In the genomic region with DNA sequence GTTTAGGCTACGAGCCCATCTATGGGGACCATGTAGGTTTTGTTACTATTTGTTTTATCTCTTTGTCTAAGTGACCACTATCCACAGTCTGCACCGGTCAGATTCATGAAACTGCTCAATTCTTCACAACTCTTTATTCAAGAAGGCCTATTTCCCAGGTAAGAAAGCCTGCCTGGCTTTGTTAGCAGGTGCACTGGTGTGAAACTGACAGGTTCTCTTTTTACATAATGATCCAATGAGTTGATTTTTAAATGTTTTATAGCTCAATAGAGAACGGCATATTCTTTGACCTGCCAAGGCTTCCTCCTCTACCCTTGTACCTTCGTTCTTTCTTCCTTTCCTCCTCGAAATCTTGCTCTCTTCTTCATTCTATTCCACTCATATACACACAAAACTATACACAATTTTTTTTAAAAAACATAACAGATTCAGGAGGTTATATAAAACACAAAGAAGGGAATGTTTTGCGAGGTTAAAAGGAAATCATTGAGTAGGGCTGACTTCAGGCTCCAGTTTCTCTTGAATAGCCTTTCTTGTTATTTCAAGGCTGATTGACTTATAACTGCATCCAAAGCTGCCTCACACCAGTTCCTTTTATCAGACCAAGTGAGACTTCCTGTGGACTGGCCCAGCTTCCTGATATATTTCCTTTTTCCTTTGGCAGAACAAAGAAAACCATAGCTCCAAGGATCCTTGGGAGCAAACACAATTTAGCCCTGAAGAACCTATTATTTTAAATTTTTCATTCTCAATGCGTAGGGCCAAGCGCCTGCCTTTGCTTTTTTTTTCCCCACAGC, we compare ENCODE assay signal across 17 cellular contexts. TPM values are rescaled to one million over a fixed set of nuclear protein-coding genes. Genes with fewer than 3 reads are reported as not detected.
DNase-seq lines count a peak whose midpoint lies in the region; ATAC-seq, FAIRE-seq and TF ChIP-seq lines count a peak whose summit lies in the region.
"Had no signal": no experiment of that assay in that cellular context is flagged by ENCODE, and none has a peak within 500 bp of the region (broad histone marks: within the 10 kb centered on the region; RNA-seq: fewer than 3 reads in every experiment).

No MANE protein-coding gene starts in this region.

- TF ChIP-seq CTCF in OCI-LY1 (IDR thresholded peaks at IDR 0.05; ENCODE audit: low read length) (no peak), endothelial cell of umbilical vein (IDR thresholded peaks at IDR 0.05; ENCODE audit: extremely low read depth in 1 of 2, insufficient read depth in 1 of 2, low read depth in 1 of 2, low read length in 2 of 2) (no peak), psoas muscle (IDR thresholded peaks at IDR 0.05) (no peak), esophagus squamous epithelium (IDR thresholded peaks at IDR 0.05) (no peak)

- H4K20me1 ChIP-seq in OCI-LY1 (ENCODE audit: insufficient read depth, low read length), result no peaks in the 10 kb centered on the region
- H4K20me1 ChIP-seq in endothelial cell of umbilical vein (replicated peaks; ENCODE audit: control insufficient read depth, extremely low read depth, insufficient read depth, low read length), result no peaks in the 10 kb centered on the region

- peak overlapping the region; percentile 61; the same call in 1 of the 2 replicates for H3K4me2 ChIP-seq in OCI-LY1 (ENCODE audit: low read length)
- H3K4me2 ChIP-seq in endothelial cell of umbilical vein (ENCODE audit: insufficient read depth, low read length), result peak overlapping the region; percentile 62

- no peak overlapping the region for H3K9ac ChIP-seq in OCI-LY1 (ENCODE audit: low read length)
- H3K9ac ChIP-seq in endothelial cell of umbilical vein (replicated peaks; ENCODE audit: extremely low read depth, insufficient read depth, low read length), result peak overlapping the region; percentile 71

- H3F3A ChIP-seq in OCI-LY1 (ENCODE audit: insufficient read depth, low read length), result no peaks in the 10 kb centered on the region

- H3K4me1 ChIP-seq in OCI-LY1 (ENCODE audit: insufficient read depth, low read length, severe bottlenecking), result peaks cover 64% of the 10 kb centered on the region
- peaks cover 90% of the 10 kb centered on the region for H3K4me1 ChIP-seq in endothelial cell of umbilical vein (ENCODE audit: control insufficient read depth, extremely low read depth, insufficient read depth, low read length)
- peaks cover 2% of the 10 kb centered on the region for H3K4me1 ChIP-seq in psoas muscle
- H3K4me1 ChIP-seq in esophagus squamous epithelium, result peaks cover 0 to 40% (median 4%) of the 10 kb centered on the region in 3 donors

- no peaks in the 10 kb centered on the region for H3K9me2 ChIP-seq in OCI-LY1 (ENCODE audit: low read depth, low read length)

- H3K4me3 ChIP-seq in OCI-LY1 (ENCODE audit: low read depth, low read length, poor library complexity, severe bottlenecking) (peak overlapping the region; percentile 36), endothelial cell of umbilical vein (replicated peaks in 1 of 3; ENCODE audit: insufficient read depth in 1 of 3, low read depth in 1 of 3, low read length in 3 of 3) (peak overlapping the region in 1 of 3 experiments; percentile 6), psoas muscle (no peak overlapping the region), esophagus squamous epithelium (no peak overlapping the region)
- H3K4me3 ChIP-seq: K562, tibial nerve had no signal

- POLR2A ChIA-PET in activated CD4-positive, alpha-beta T cell treated with anti-CD3 and anti-CD28 coated beads for 36 hours (lab: Charles Lee), result no interaction called here
- POLR2A ChIA-PET in endothelial cell of umbilical vein (lab: Charles Lee), result interaction anchor here (1.0 to 2.2 kb wide), 9 partner anchors 8 to 138 kb away, joined by 3 to 28 read pairs (median 4); a partner anchor contains a TSS

- no peaks in the 10 kb centered on the region for H3K27me3 Mint-ChIP-seq in activated CD4-positive, alpha-beta T cell treated with anti-CD3 and anti-CD28 coated beads for 36 hours
- no peaks in the 10 kb centered on the region for H3K27me3 Mint-ChIP-seq in activated CD4-positive, alpha-beta T cell treated with anti-CD3 and anti-CD28 coated beads, Interleukin-2, amount 10 ng/mL, durations not matched to agents 24 days and 14 days

- CTCF ChIA-PET in activated CD4-positive, alpha-beta T cell treated with anti-CD3 and anti-CD28 coated beads for 36 hours (lab: Charles Lee), result interaction anchor here (0.6 to 1.8 kb wide), 9 partner anchors 9 to 547 kb away, joined by 3 to 6 read pairs (median 3); no protein-coding TSS in a partner anchor
- CTCF ChIA-PET in endothelial cell of umbilical vein (lab: Charles Lee), result interaction anchor here (0.8 to 4.9 kb wide), 12 partner anchors 10 to 548 kb away, joined by 3 to 44 read pairs (median 4); a partner anchor contains a TSS

- H3K4me1 Mint-ChIP-seq in activated CD4-positive, alpha-beta T cell treated with anti-CD3 and anti-CD28 coated beads for 36 hours, result peaks cover 97% of the 10 kb centered on the region
- peaks cover 71% of the 10 kb centered on the region for H3K4me1 Mint-ChIP-seq in activated CD4-positive, alpha-beta T cell treated with anti-CD3 and anti-CD28 coated beads, Interleukin-2, amount 10 ng/mL, durations not matched to agents 24 days and 14 days

- H3K9me3 ChIP-seq in OCI-LY1 (ENCODE audit: low read length), result no peaks in the 10 kb centered on the region
- no peaks in the 10 kb centered on the region for H3K9me3 ChIP-seq in endothelial cell of umbilical vein (replicated peaks; ENCODE audit: control insufficient read depth, insufficient read depth, low read length)
- no peaks in the 10 kb centered on the region for H3K9me3 ChIP-seq in psoas muscle
- H3K9me3 ChIP-seq in esophagus squamous epithelium, result no peaks in the 10 kb centered on the region
- H3K9me3 ChIP-seq: tibial nerve had no signal

- no peak for DNase-seq in activated CD4-positive, alpha-beta T cell treated with anti-CD3 and anti-CD28 coated beads for 36 hours
- DNase-seq in activated CD4-positive, alpha-beta T cell treated with anti-CD3 and anti-CD28 coated beads, Interleukin-2, amount 10 ng/mL, durations not matched to agents 24 days and 14 days, result no peak
- DNase-seq in endothelial cell of umbilical vein (ENCODE audit: low read depth, low spot score) (peak; percentile 97), psoas muscle (no peak), T1000 (lab: John Stamatoyannopoulos, UW) (no peak), esophagus squamous epithelium (lab: John Stamatoyannopoulos, UW) (no peak)
- DNase-seq: 8988T, activated T-cell treated with anti-CD3 and anti-CD28 coated beads for 4 hours, DMS153, NCI-H187, NCI-H748 treated with DMSO at 0.1 percent for 48 hours had no signal

- H2AFZ ChIP-seq in OCI-LY1 (ENCODE audit: low read length), result no peak overlapping the region
- no peak overlapping the region for H2AFZ ChIP-seq in endothelial cell of umbilical vein (ENCODE audit: low read depth, low read length)

- H3K9me3 Mint-ChIP-seq in activated CD4-positive, alpha-beta T cell treated with anti-CD3 and anti-CD28 coated beads for 36 hours (ENCODE audit: low read depth), result peaks cover 3% of the 10 kb centered on the region
- H3K9me3 Mint-ChIP-seq in activated CD4-positive, alpha-beta T cell treated with anti-CD3 and anti-CD28 coated beads, Interleukin-2, amount 10 ng/mL, durations not matched to agents 24 days and 14 days, result peaks cover 1% of the 10 kb centered on the region

- TSS peak; percentile 6 for BruUV-seq in endothelial cell of umbilical vein (replicated peaks; lab: Mats Ljungman, UMichigan)

- no peak for ATAC-seq in activated CD4-positive, alpha-beta T cell treated with anti-CD3 and anti-CD28 coated beads for 36 hours
- ATAC-seq in psoas muscle (no peak), GM21423 (IDR thresholded peaks at IDR 0.05; ENCODE audit: unreplicated experiment) (no peak)
- ATAC-seq: K562 had no signal

- peaks cover 67% of the 10 kb centered on the region for H3K36me3 Mint-ChIP-seq in activated CD4-positive, alpha-beta T cell treated with anti-CD3 and anti-CD28 coated beads for 36 hours (ENCODE audit: low read depth)
- peaks cover 66% of the 10 kb centered on the region for H3K36me3 Mint-ChIP-seq in activated CD4-positive, alpha-beta T cell treated with anti-CD3 and anti-CD28 coated beads, Interleukin-2, amount 10 ng/mL, durations not matched to agents 24 days and 14 days (ENCODE audit: low read depth)

- H3K27ac ChIP-seq in OCI-LY1 (ENCODE audit: low read depth, low read length, poor library complexity, severe bottlenecking) (peak overlapping the region; percentile 96), endothelial cell of umbilical vein (ENCODE audit: insufficient read depth, low read depth, low read length) (peak overlapping the region; percentile 91), psoas muscle (peak overlapping the region; percentile 25), esophagus squamous epithelium (peak overlapping the region in 2 of 4 donors; percentile 1 to 40)

- intact Hi-C loops in activated CD4-positive, alpha-beta T cell treated with anti-CD3 and anti-CD28 coated beads for 36 hours (cut with DNase I, micrococcal nuclease), result no loop called here
- intact Hi-C loops in activated CD4-positive, alpha-beta T cell treated with anti-CD3 and anti-CD28 coated beads, Interleukin-2, amount 10 ng/mL, durations not matched to agents 24 days and 14 days (cut with micrococcal nuclease), result no loop called here
- intact Hi-C loops in endothelial cell of umbilical vein (cut with micrococcal nuclease), result loop anchor here (1.0 to 5.0 kb wide), 7 partner anchors 8 to 523 kb away; no protein-coding TSS in a partner anchor
- intact Hi-C loops in psoas muscle (cut with DNase I), result no loop called here
- intact Hi-C loops in esophagus squamous epithelium (cut with DNase I), result no loop called here

- H3K4me3 Mint-ChIP-seq in activated CD4-positive, alpha-beta T cell treated with anti-CD3 and anti-CD28 coated beads for 36 hours, result no peak overlapping the region
- H3K4me3 Mint-ChIP-seq in activated CD4-positive, alpha-beta T cell treated with anti-CD3 and anti-CD28 coated beads, Interleukin-2, amount 10 ng/mL, durations not matched to agents 24 days and 14 days, result no peak overlapping the region

- no peaks in the 10 kb centered on the region for H3K27me3 ChIP-seq in OCI-LY1 (ENCODE audit: insufficient read depth, low read length)
- no peaks in the 10 kb centered on the region for H3K27me3 ChIP-seq in endothelial cell of umbilical vein (ENCODE audit: control insufficient read depth in 2 of 2, insufficient read depth in 2 of 2, low read length in 2 of 2)
- H3K27me3 ChIP-seq in psoas muscle (ENCODE audit: insufficient read depth in 3 of 3, low read length in 2 of 3), result peaks cover 0 to 2% (median 0%) of the 10 kb centered on the region in 3 donors
- H3K27me3 ChIP-seq in esophagus squamous epithelium, result peaks cover 0 to 4% (median 0%) of the 10 kb centered on the region in 4 donors
- H3K27me3 ChIP-seq: tibial nerve had no signal

- peak; percentile 68 for TF ChIP-seq POLR2A in endothelial cell of umbilical vein (IDR thresholded peaks at IDR 0.05; ENCODE audit: low read depth, low read length)
- no peak for TF ChIP-seq POLR2A in esophagus squamous epithelium (IDR thresholded peaks at IDR 0.05)

- H3K9me1 ChIP-seq in endothelial cell of umbilical vein (replicated peaks; ENCODE audit: control insufficient read depth, extremely low read depth, insufficient read depth, low read length), result no peaks in the 10 kb centered on the region

- peak overlapping the region; percentile 75 for H3K27ac Mint-ChIP-seq in activated CD4-positive, alpha-beta T cell treated with anti-CD3 and anti-CD28 coated beads for 36 hours
- H3K27ac Mint-ChIP-seq in activated CD4-positive, alpha-beta T cell treated with anti-CD3 and anti-CD28 coated beads, Interleukin-2, amount 10 ng/mL, durations not matched to agents 24 days and 14 days, result no peak overlapping the region

- H3K36me3 ChIP-seq in OCI-LY1 (ENCODE audit: insufficient read depth, low read length) (peaks cover 58% of the 10 kb centered on the region), endothelial cell of umbilical vein (ENCODE audit: control insufficient read depth in 2 of 2, extremely low read depth in 1 of 2, insufficient read depth in 2 of 2, low read length in 2 of 2) (peaks cover 6 to 16% of the 10 kb centered on the region in 2 experiments), psoas muscle (ENCODE audit: insufficient read depth in 1 of 2, low read depth in 1 of 2) (no peaks in the 10 kb centered on the region), esophagus squamous epithelium (no peaks in the 10 kb centered on the region)
- H3K36me3 ChIP-seq: tibial nerve had no signal

- H3K79me2 ChIP-seq in OCI-LY1 (ENCODE audit: insufficient read depth, low read length) (peaks cover 90% of the 10 kb centered on the region), endothelial cell of umbilical vein (ENCODE audit: control insufficient read depth, insufficient read depth, low read length) (peaks cover 81% of the 10 kb centered on the region)

- dilution Hi-C loops in endothelial cell of umbilical vein (cut with MboI; ENCODE audit: extremely low pct_ligation_motif_present, low sequenced_read_pairs), result no loop called here

- FAIRE-seq in endothelial cell of umbilical vein (lab: Jason Lieb, UNC), result peak; percentile 76
- FAIRE-seq: astrocyte, K562, keratinocyte had no signal

- 74 to 76% (median 74%) methylated on average over 8 of the region's 8 CpGs for WGBS in psoas muscle, 3 donors
- WGBS in esophagus squamous epithelium, 2 donors, result 63 to 67% methylated on average over 8 of the region's 8 CpGs

RNA-seq across cellular contexts. Expression of a gene that starts 11.4 kb away (rescaled TPM):
- 10 to 100 TPM; 40.4 to 57.0 TPM for total RNA-seq in activated CD4-positive, alpha-beta T cell treated with anti-CD3 and anti-CD28 coated beads for 36 hours
- 35.3 and 36.5 TPM in 2 replicates for total RNA-seq in activated CD4-positive, alpha-beta T cell treated with anti-CD3 and anti-CD28 coated beads, Interleukin-2, amount 10 ng/mL, durations not matched to agents 24 days and 14 days
- total RNA-seq in endothelial cell of umbilical vein (132 and 134 TPM in 2 replicates), psoas muscle (10 to 100 TPM in 3 of 4 donors, 1 to 10 TPM in 1; 8.8 to 13.1 (median 12.7) TPM), esophagus squamous epithelium (10 to 100 TPM in 2 of 4 donors, 1 to 10 TPM in 2; 1.5 to 24.6 (median 7.4) TPM)
- polyA plus RNA-seq in endothelial cell of umbilical vein (163 and 210 TPM in 2 replicates), psoas muscle (1 to 10 TPM; 3.3 to 5.5 (median 5.2) TPM)
- 124 and 153 TPM in 2 replicates for polyA plus RNA-seq in endothelial cell of umbilical vein (2011; cell fraction: cytosol; rRNA removed)
- 147 and 172 TPM in 2 replicates for polyA plus RNA-seq in endothelial cell of umbilical vein (2011; cell fraction: nucleus; rRNA removed)
- polyA plus RNA-seq in endothelial cell of umbilical vein (2012), result 97.4 and 114 TPM in 2 replicates
- polyA minus RNA-seq in endothelial cell of umbilical vein, result 460 and 576 TPM in 2 replicates
- not detected for polyA minus RNA-seq in endothelial cell of umbilical vein (2011; cell fraction: cytosol; rRNA and poly(A)+ RNA removed)
- 141 and 197 TPM in 2 replicates for polyA minus RNA-seq in endothelial cell of umbilical vein (2011; cell fraction: nucleus; rRNA and poly(A)+ RNA removed)
- polyA plus RNA-seq: K562 had no signal
